ENCODE assay signal across 8 cellular contexts in genomic region chr6:163412345-163412744, GRCh38. TPM values are rescaled to one million over a fixed set of nuclear protein-coding genes. Genes with fewer than 3 reads are reported as not detected.
A peak's percentile ranks its signal among the peaks of the same experiment; 100 is the strongest.
DNase-seq lines count a peak whose midpoint lies in the region; ATAC-seq and TF ChIP-seq lines count a peak whose summit lies in the region.

No MANE protein-coding gene starts in this region.

- no peaks in the 10 kb centered on the region for H3K36me3 Mint-ChIP-seq in activated T-cell treated with anti-CD3 and anti-CD28 coated beads, Interleukin-2, amount 50 U/mL, for 4 hours (ENCODE audit: insufficient read depth)

- H3K4me1 ChIP-seq in liver (ENCODE audit: control insufficient read depth in 4 of 4, insufficient read depth in 4 of 4, low read length in 3 of 4) = peaks cover 0 to 11% (median under 1%) of the 10 kb centered on the region in 4 donors
- no peaks in the 10 kb centered on the region for H3K4me1 ChIP-seq in thymus (ENCODE audit: control insufficient read depth, insufficient read depth, low read length)

- in situ Hi-C loops in astrocyte of the spinal cord (cut with HindIII; ENCODE audit: low sequenced_read_pairs) = no loop called here

- TF ChIP-seq RAD21 in liver (IDR thresholded peaks at IDR 0.05) = no peak

- H3K27me3 Mint-ChIP-seq in activated T-cell treated with anti-CD3 and anti-CD28 coated beads, Interleukin-2, amount 50 U/mL, for 4 hours (ENCODE audit: low read depth) = no peaks in the 10 kb centered on the region

- H3K4me3 ChIP-seq in astrocyte of the spinal cord (ENCODE audit: low read depth, low read length) = peak overlapping the region; percentile 66
- H3K4me3 ChIP-seq in liver (ENCODE audit: low read depth in 1 of 3, low read length in 3 of 3) = peak overlapping the region in 1 of 3 donors; percentile 100
- peak overlapping the region; percentile 93 for H3K4me3 ChIP-seq in thymus (ENCODE audit: low read length)

- 15% methylated on average over 2 of the region's 2 CpGs for WGBS in liver
- 22% methylated on average over 2 of the region's 2 CpGs for WGBS in thymus

- peak overlapping the region; percentile 98 to 99 for H3K27ac ChIP-seq in liver (ENCODE audit: low read depth in 1 of 2, low read length in 2 of 2)
- no peak overlapping the region for H3K27ac ChIP-seq in thymus (ENCODE audit: low read depth)

- H3K27me3 ChIP-seq in liver (ENCODE audit: control insufficient read depth in 4 of 4, insufficient read depth in 4 of 4, low read length in 3 of 4) (no peaks in the 10 kb centered on the region), thymus (ENCODE audit: control insufficient read depth, insufficient read depth) (no peaks in the 10 kb centered on the region)

- TF ChIP-seq CTCF in astrocyte of the spinal cord (IDR thresholded peaks at IDR 0.05; ENCODE audit: low read depth, low read length) (no peak), liver (IDR thresholded peaks at IDR 0.05; ENCODE audit: low read depth, low read length, missing input control) (no peak)

- DNase-seq in activated T-cell treated with anti-CD3 and anti-CD28 coated beads, Interleukin-2, amount 50 U/mL, for 4 hours = no peak
- no peak for DNase-seq in activated T-cell treated with anti-CD3 and anti-CD28 coated beads, Interleukin-2, amount 50 U/mL, for 1 hour
- DNase-seq in astrocyte of the spinal cord (ENCODE audit: low read depth, low spot score) (no peak), cerebellum (ENCODE audit: low spot score) (no peak), SIG-M5 (lab: John Stamatoyannopoulos, UW) (no peak), mesenteric fat pad (ENCODE audit: low spot score) (no peak)

- peak overlapping the region in 1 of 2 donors; percentile 60 for H3K9ac ChIP-seq in liver (ENCODE audit: low read depth in 1 of 2, low read length in 2 of 2)

- H3K36me3 ChIP-seq in liver (ENCODE audit: control insufficient read depth in 4 of 4, insufficient read depth in 3 of 4, low read depth in 1 of 4, low read length in 3 of 4) (no peaks in the 10 kb centered on the region), thymus (ENCODE audit: control insufficient read depth, insufficient read depth) (no peaks in the 10 kb centered on the region)

- H3K9me3 ChIP-seq in liver (ENCODE audit: control insufficient read depth in 4 of 4, low read length in 3 of 4) = no peaks in the 10 kb centered on the region
- no peaks in the 10 kb centered on the region for H3K9me3 ChIP-seq in thymus (ENCODE audit: control insufficient read depth)

- H3K4me1 Mint-ChIP-seq in activated T-cell treated with anti-CD3 and anti-CD28 coated beads, Interleukin-2, amount 50 U/mL, for 4 hours (ENCODE audit: low read depth) = peaks cover 19% of the 10 kb centered on the region

- ATAC-seq in activated T-cell treated with anti-CD3 and anti-CD28 coated beads, Interleukin-2, amount 50 U/mL, for 4 hours = no peak

- no peaks in the 10 kb centered on the region for H3K9me3 Mint-ChIP-seq in activated T-cell treated with anti-CD3 and anti-CD28 coated beads, Interleukin-2, amount 50 U/mL, for 4 hours

- peak overlapping the region; percentile 78 for H3K4me3 Mint-ChIP-seq in activated T-cell treated with anti-CD3 and anti-CD28 coated beads, Interleukin-2, amount 50 U/mL, for 4 hours

TF ChIP-seq in liver, 16 proteins besides CTCF, POLR2A, EP300 and RAD21:
- TF ChIP-seq FOXA1 (IDR thresholded peaks at IDR 0.05) = no peak
- TF ChIP-seq NR2F2 (IDR thresholded peaks at IDR 0.05) = no peak
- TF ChIP-seq HNF4G (IDR thresholded peaks at IDR 0.05) = no peak
- no peak for TF ChIP-seq GABPA (IDR thresholded peaks at IDR 0.05 in 1 of 2, conservative IDR thresholded peaks at IDR 0.05 in 1 of 2)
- no peak for TF ChIP-seq YY1 (IDR thresholded peaks at IDR 0.05)
- TF ChIP-seq RXRA (IDR thresholded peaks at IDR 0.05) = no peak
- TF ChIP-seq REST (IDR thresholded peaks at IDR 0.05) = no peak
- no peak for TF ChIP-seq MAX (IDR thresholded peaks at IDR 0.05)
- no peak for TF ChIP-seq EGR1 (IDR thresholded peaks at IDR 0.05; ENCODE audit: low read depth in 2 of 2)
- TF ChIP-seq HNF4A (conservative IDR thresholded peaks at IDR 0.05) = no peak
- TF ChIP-seq FOXA2 (IDR thresholded peaks at IDR 0.05) = no peak

RNA-seq across cellular contexts. Expression of gene QKI, which starts 2.2 kb away (rescaled TPM):
- total RNA-seq in activated T-cell treated with anti-CD3 and anti-CD28 coated beads, Interleukin-2, amount 50 U/mL, for 4 hours = 10 to 100 TPM; 58.6 to 65.4 (median 61.2) TPM
- total RNA-seq in liver (10 to 100 TPM; 86.0 to 97.0 TPM), cerebellum (363 TPM), mesenteric fat pad (267 TPM)
- polyA plus RNA-seq in liver (10 to 100 TPM; 22.7 to 26.5 TPM), thymus (23.5 TPM)
